In the genomic region with DNA sequence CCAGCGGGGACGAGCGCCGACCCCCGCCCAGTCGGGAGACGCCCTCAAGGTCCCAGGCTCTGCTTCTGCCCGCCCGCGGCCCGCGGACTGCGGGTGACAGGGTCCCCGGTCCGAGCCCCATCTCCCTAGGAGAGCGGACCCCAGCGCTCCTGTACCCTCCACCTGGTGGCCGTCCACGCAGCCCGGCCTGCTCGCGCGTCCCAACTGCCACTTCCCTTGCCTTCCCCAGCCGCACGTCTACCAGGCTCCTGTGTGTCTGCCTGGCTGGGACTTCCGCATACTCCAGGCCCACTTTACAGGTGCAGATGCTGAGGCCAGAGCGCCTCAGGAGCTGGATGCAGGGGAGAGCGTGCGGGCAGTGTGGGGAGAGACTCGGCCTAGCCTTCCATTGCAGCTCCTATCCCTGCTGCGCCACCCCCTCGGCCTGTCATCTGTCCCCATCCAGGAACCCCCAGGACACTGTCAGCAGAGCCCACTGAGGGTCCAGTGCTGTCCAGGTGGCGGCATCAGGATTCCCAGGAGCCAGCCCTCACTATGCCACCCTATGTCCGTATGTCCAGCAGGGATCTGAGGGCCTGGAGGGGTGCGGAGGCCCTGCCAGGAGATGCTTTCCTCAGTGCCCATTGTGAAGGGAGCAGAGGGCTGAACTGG, we compare ENCODE assay signal across 8 cellular contexts. TPM values are rescaled to one million over a fixed set of nuclear protein-coding genes. Genes with fewer than 3 reads are reported as not detected.
DNase-seq lines count a peak whose midpoint lies in the region; ATAC-seq and TF ChIP-seq lines count a peak whose summit lies in the region.

No MANE protein-coding gene starts in this region.

- H3K4me3 ChIP-seq in right atrium auricular region (peak overlapping the region; percentile 60 to 81), skeletal muscle satellite cell (ENCODE audit: low read length) (peak overlapping the region; percentile 86)

- no peaks in the 10 kb centered on the region for H3K9me3 ChIP-seq in right atrium auricular region
- H3K9me3 ChIP-seq in skeletal muscle satellite cell (replicated peaks; ENCODE audit: low read length) = no peaks in the 10 kb centered on the region

- H3K4me2 ChIP-seq in skeletal muscle satellite cell (ENCODE audit: low read length) = peak overlapping the region; percentile 100

- peaks cover 14% of the 10 kb centered on the region for H3K27me3 Mint-ChIP-seq in activated CD4-positive, alpha-beta T cell treated with anti-CD3 and anti-CD28 coated beads, Interleukin-2, amount 10 ng/mL, durations not matched to agents 7 days and 5 days
- peaks cover 12% of the 10 kb centered on the region for H3K27me3 Mint-ChIP-seq in activated CD4-positive, alpha-beta memory T cell treated with anti-CD3 and anti-CD28 coated beads, Interleukin-2, amount 10 ng/mL, durations not matched to agents 7 days and 5 days

- H3K4me1 Mint-ChIP-seq in activated CD4-positive, alpha-beta T cell treated with anti-CD3 and anti-CD28 coated beads, Interleukin-2, amount 10 ng/mL, durations not matched to agents 7 days and 5 days = peaks cover 3% of the 10 kb centered on the region
- H3K4me1 Mint-ChIP-seq in activated CD4-positive, alpha-beta memory T cell treated with anti-CD3 and anti-CD28 coated beads, Interleukin-2, amount 10 ng/mL, durations not matched to agents 7 days and 5 days = peaks cover 3% of the 10 kb centered on the region

- H3K4me3 Mint-ChIP-seq in activated CD4-positive, alpha-beta T cell treated with anti-CD3 and anti-CD28 coated beads, Interleukin-2, amount 10 ng/mL, durations not matched to agents 7 days and 5 days = peak overlapping the region; percentile 71
- peak overlapping the region; percentile 72 for H3K4me3 Mint-ChIP-seq in activated CD4-positive, alpha-beta memory T cell treated with anti-CD3 and anti-CD28 coated beads, Interleukin-2, amount 10 ng/mL, durations not matched to agents 7 days and 5 days

- TF ChIP-seq CTCF in right atrium auricular region (IDR thresholded peaks at IDR 0.05) = no peak

- H3K27ac ChIP-seq in right atrium auricular region = peak overlapping the region in 1 of 2 donors; percentile 74

- peaks cover 0 to 6% of the 10 kb centered on the region in 2 donors for H3K4me1 ChIP-seq in right atrium auricular region
- peaks cover 6% of the 10 kb centered on the region for H3K4me1 ChIP-seq in skeletal muscle satellite cell (ENCODE audit: control insufficient read depth, insufficient read depth, low read length)

- ATAC-seq in HG03342 (IDR thresholded peaks at IDR 0.05; ENCODE audit: unreplicated experiment) (no peak), GM19328 (IDR thresholded peaks at IDR 0.05; ENCODE audit: unreplicated experiment) (no peak)

- no peaks in the 10 kb centered on the region for H3K27me3 ChIP-seq in right atrium auricular region
- H3K27me3 ChIP-seq in skeletal muscle satellite cell (ENCODE audit: control insufficient read depth, insufficient read depth, low read length) = no peaks in the 10 kb centered on the region

- H3K9ac ChIP-seq in skeletal muscle satellite cell (ENCODE audit: low read depth, low read length) = peak overlapping the region; percentile 88

- no peaks in the 10 kb centered on the region for H3K36me3 Mint-ChIP-seq in activated CD4-positive, alpha-beta T cell treated with anti-CD3 and anti-CD28 coated beads, Interleukin-2, amount 10 ng/mL, durations not matched to agents 7 days and 5 days (ENCODE audit: low read depth)
- no peaks in the 10 kb centered on the region for H3K36me3 Mint-ChIP-seq in activated CD4-positive, alpha-beta memory T cell treated with anti-CD3 and anti-CD28 coated beads, Interleukin-2, amount 10 ng/mL, durations not matched to agents 7 days and 5 days (ENCODE audit: low read depth)

- POLR2A ChIA-PET in activated CD4-positive, alpha-beta T cell treated with anti-CD3 and anti-CD28 coated beads, Interleukin-2, amount 10 ng/mL, durations not matched to agents 7 days and 5 days (lab: Charles Lee) = no interaction called here
- POLR2A ChIA-PET in activated CD4-positive, alpha-beta memory T cell treated with anti-CD3 and anti-CD28 coated beads, Interleukin-2, amount 10 ng/mL, durations not matched to agents 7 days and 5 days (lab: Charles Lee) = interaction anchor here (0.6 to 1.1 kb wide), 3 partner anchors 9 to 200 kb away, joined by 3 to 4 read pairs (median 3); no protein-coding TSS in a partner anchor

- no peaks in the 10 kb centered on the region for H3K9me3 Mint-ChIP-seq in activated CD4-positive, alpha-beta T cell treated with anti-CD3 and anti-CD28 coated beads, Interleukin-2, amount 10 ng/mL, durations not matched to agents 7 days and 5 days
- no peaks in the 10 kb centered on the region for H3K9me3 Mint-ChIP-seq in activated CD4-positive, alpha-beta memory T cell treated with anti-CD3 and anti-CD28 coated beads, Interleukin-2, amount 10 ng/mL, durations not matched to agents 7 days and 5 days

- H3K36me3 ChIP-seq in right atrium auricular region = no peaks in the 10 kb centered on the region
- no peaks in the 10 kb centered on the region for H3K36me3 ChIP-seq in skeletal muscle satellite cell (ENCODE audit: insufficient read depth, low read length)

- no peak for DNase-seq in activated CD4-positive, alpha-beta T cell treated with anti-CD3 and anti-CD28 coated beads, Interleukin-2, amount 10 ng/mL, durations not matched to agents 7 days and 5 days
- DNase-seq in activated CD4-positive, alpha-beta T cell treated with anti-CD3 and anti-CD28 coated beads, Interleukin-2, amount 50 U/mL, for 48 hours = no peak
- DNase-seq in activated CD4-positive, alpha-beta memory T cell treated with anti-CD3 and anti-CD28 coated beads, Interleukin-2, amount 10 ng/mL, durations not matched to agents 7 days and 5 days = no peak
- DNase-seq in right atrium auricular region (ENCODE audit: low spot score) (no peak), DMS 273 treated with DMSO at 0.1 percent for 48 hours (lab: John Stamatoyannopoulos, UW) (no peak)

- CTCF ChIA-PET in activated CD4-positive, alpha-beta T cell treated with anti-CD3 and anti-CD28 coated beads, Interleukin-2, amount 10 ng/mL, durations not matched to agents 7 days and 5 days (lab: Charles Lee) = interaction anchor here (1.2 kb wide), 1 partner anchor 10 kb away, joined by 3 read pairs; no protein-coding TSS in a partner anchor
- CTCF ChIA-PET in activated CD4-positive, alpha-beta memory T cell treated with anti-CD3 and anti-CD28 coated beads, Interleukin-2, amount 10 ng/mL, durations not matched to agents 7 days and 5 days (lab: Charles Lee) = interaction anchor here (1.1 to 1.9 kb wide), 4 partner anchors 8 to 113 kb away, joined by 3 to 13 read pairs (median 4); partner anchors contain the start of gene ANKRD9

- H3K27ac Mint-ChIP-seq in activated CD4-positive, alpha-beta T cell treated with anti-CD3 and anti-CD28 coated beads, Interleukin-2, amount 10 ng/mL, durations not matched to agents 7 days and 5 days = peak overlapping the region; percentile 75
- H3K27ac Mint-ChIP-seq in activated CD4-positive, alpha-beta memory T cell treated with anti-CD3 and anti-CD28 coated beads, Interleukin-2, amount 10 ng/mL, durations not matched to agents 7 days and 5 days = no peak overlapping the region

RNA-seq across cellular contexts. Expression of gene ANKRD9, which starts 8.0 kb away (rescaled TPM):
- total RNA-seq in activated CD4-positive, alpha-beta T cell treated with anti-CD3 and anti-CD28 coated beads, Interleukin-2, amount 10 ng/mL, durations not matched to agents 7 days and 5 days = 1 to 10 TPM; 4.9 to 6.2 TPM
- 10 to 100 TPM; 11.2 to 12.3 TPM for total RNA-seq in activated CD4-positive, alpha-beta memory T cell treated with anti-CD3 and anti-CD28 coated beads, Interleukin-2, amount 10 ng/mL, durations not matched to agents 7 days and 5 days
- 100 to 1,000 TPM; 144 to 158 TPM for total RNA-seq in right atrium auricular region
- 7.9 and 9.1 TPM in 2 replicates for total RNA-seq in skeletal muscle satellite cell (2012; rRNA removed)

Comparison
In these comparisons a context has a peak if more than half of its experiments do, and no peak if none do; other contexts are left out.
1. RNA of gene ANKRD9, which starts 8.0 kb away (total RNA-seq): 144 to 158 TPM in right atrium auricular region; 11.2 to 12.3 TPM in activated CD4-positive, alpha-beta memory T cell treated with anti-CD3 and anti-CD28 coated beads, Interleukin-2, amount 10 ng/mL, durations not matched to agents 7 days and 5 days and 4.9 to 6.2 TPM in activated CD4-positive, alpha-beta T cell treated with anti-CD3 and anti-CD28 coated beads, Interleukin-2, amount 10 ng/mL, durations not matched to agents 7 days and 5 days; every median in the first group is over 10 times any median in the second.